10 cellular contexts compared by ENCODE assay signal in genomic region chr7:130838738-130839137, GRCh38.
A peak's percentile ranks its signal among the peaks of the same experiment; 100 is the strongest.
DNase-seq lines count a peak whose midpoint lies in the region; ATAC-seq, FAIRE-seq and TF ChIP-seq lines count a peak whose summit lies in the region.
"Had no signal": no experiment of that assay in that cellular context is flagged by ENCODE, and none has a peak within 500 bp of the region (broad histone marks: within the 10 kb centered on the region; RNA-seq: fewer than 3 reads in every experiment).

No MANE protein-coding gene starts in this region.

- no peak for ATAC-seq in HG03432 (IDR thresholded peaks at IDR 0.05; ENCODE audit: unreplicated experiment)
- ATAC-seq in GM19397 (IDR thresholded peaks at IDR 0.05; ENCODE audit: unreplicated experiment), result no peak

- peak; percentile 94 for DNase-seq in A172 (ENCODE audit: low spot score)
- DNase-seq in GM12865 (ENCODE audit: low read depth), result peak; percentile 67
- DNase-seq in RCC 7860 (ENCODE audit: low spot score), result peak; percentile 93
- DNase-seq in fibroblast of peridontal ligament (ENCODE audit: extremely low read depth), result peak; percentile 97
- no peak for DNase-seq in iPS-NIHi11 (ENCODE audit: low spot score)
- no peak for DNase-seq in T1000 (lab: John Stamatoyannopoulos, UW)
- DNase-seq: MV-4-11, SHP77 had no signal

- peak; percentile 93 for FAIRE-seq in RCC 7860 (lab: Jason Lieb, UNC)

- no peak for TF ChIP-seq CTCF in GM12865 (IDR thresholded peaks at IDR 0.05; ENCODE audit: insufficient read depth, low read depth, low read length, missing control alignments)

- H3K4me3 ChIP-seq in GM12865 (ENCODE audit: low read depth, low read length), result no peak overlapping the region

Comparison
In these comparisons a context has a peak if more than half of its experiments do, and no peak if none do; other contexts are left out.
1. DNase-seq: peak in A172 (single experiment), GM12865 (single experiment), RCC 7860 (single experiment) and fibroblast of peridontal ligament (single experiment); none in iPS-NIHi11 (single experiment) and T1000 (single experiment).